Comparison of ENCODE assay signal across 1 cellular context in genomic region chr11:70742553-70743291, GRCh38.
TF ChIP-seq lines count a peak whose summit lies in the region.

No MANE protein-coding gene starts in this region.

TF ChIP-seq in K562, 482 proteins besides CTCF, POLR2A, EP300 and RAD21 (continued from another document and continues in another):
- peak; percentile 40 to 73 for TF ChIP-seq E2F6 (IDR thresholded peaks at IDR 0.05; ENCODE audit: borderline replicate concordance in 1 of 2, extremely low read depth in 1 of 2, insufficient read depth in 1 of 2, insufficient read length in 1 of 2, low read depth in 1 of 2, low read length in 1 of 2, poor library complexity in 1 of 2, severe bottlenecking in 1 of 2)
- no peak for TF ChIP-seq ADNP (tag; IDR thresholded peaks at IDR 0.05)
- TF ChIP-seq ZEB2 (IDR thresholded peaks at IDR 0.05), result peak; percentile 75; the same call in 1 of the 2 replicates
- no peak for TF ChIP-seq CREB3 (tag; conservative IDR thresholded peaks at IDR 0.05; ENCODE audit: low read depth)
- TF ChIP-seq MXI1 (IDR thresholded peaks at IDR 0.05; ENCODE audit: low read depth, low read length), result 0 out of 2 replicates have a peak, but pooled peaks have one; percentile 49
- no peak for TF ChIP-seq ZNF512 (tag; IDR thresholded peaks at IDR 0.05)
- TF ChIP-seq DLX4 (CRISPR knock-in tag; IDR thresholded peaks at IDR 0.05), result no peak
- TF ChIP-seq TEAD4 (IDR thresholded peaks at IDR 0.05; ENCODE audit: low read length), result peak; percentile 90
- no peak for TF ChIP-seq TEAD4 (CRISPR knock-in tag; IDR thresholded peaks at IDR 0.05; ENCODE audit: borderline replicate concordance)
- TF ChIP-seq NCOR1 (IDR thresholded peaks at IDR 0.05), result peak; percentile 86
- TF ChIP-seq RCOR1 (IDR thresholded peaks at IDR 0.05; ENCODE audit: borderline replicate concordance in 1 of 2, low read depth in 2 of 2, low read length in 2 of 2), result peak in 1 of 2 experiments; percentile 68; a peak in 3 of 4 replicates
- TF ChIP-seq NRF1 (conservative IDR thresholded peaks at IDR 0.05 in 1 of 2, IDR thresholded peaks at IDR 0.05 in 1 of 2), result peak; percentile 74 to 77
- no peak for TF ChIP-seq GABPA (tag; conservative IDR thresholded peaks at IDR 0.05; ENCODE audit: low read depth)
- peak; percentile 81 for TF ChIP-seq MYC (IDR thresholded peaks at IDR 0.05; ENCODE audit: low read depth, low read length)
- TF ChIP-seq MYC (CRISPR knock-in tag; IDR thresholded peaks at IDR 0.05; ENCODE audit: borderline replicate concordance, low read depth), result no peak
- TF ChIP-seq THAP12 (CRISPR knock-in tag; IDR thresholded peaks at IDR 0.05), result no peak
- TF ChIP-seq NKRF (IDR thresholded peaks at IDR 0.05; ENCODE audit: borderline replicate concordance), result no peak
- TF ChIP-seq ZC3H4 (CRISPR knock-in tag; IDR thresholded peaks at IDR 0.05; ENCODE audit: borderline replicate concordance), result no peak
- peak in 1 of 2 experiments; percentile 67; a peak in 2 of 4 replicates for TF ChIP-seq MNT (conservative IDR thresholded peaks at IDR 0.05)
- TF ChIP-seq PML (IDR thresholded peaks at IDR 0.05; ENCODE audit: low read length), result peak; percentile 71
- peak; percentile 90 for TF ChIP-seq TCF3 (CRISPR knock-in tag; IDR thresholded peaks at IDR 0.05)
- peak; percentile 91 for TF ChIP-seq L3MBTL2 (IDR thresholded peaks at IDR 0.05)
- 0 out of 2 replicates have a peak, but pooled peaks have one; percentile 4 for TF ChIP-seq NFE2 (IDR thresholded peaks at IDR 0.05; ENCODE audit: low read depth)
- TF ChIP-seq TCFL5 (CRISPR knock-in tag; conservative IDR thresholded peaks at IDR 0.05), result no peak
- TF ChIP-seq AFF1 (IDR thresholded peaks at IDR 0.05; ENCODE audit: low read depth in 1 of 2, partially characterized antibody in 2 of 2), result no peak
- TF ChIP-seq FOXM1 (IDR thresholded peaks at IDR 0.05; ENCODE audit: low read depth), result peak; percentile 69
- no peak for TF ChIP-seq FOXM1 (CRISPR knock-in tag; IDR thresholded peaks at IDR 0.05; ENCODE audit: low read depth)
- peak; percentile 71 for TF ChIP-seq EGR1 (conservative IDR thresholded peaks at IDR 0.05)
- peak; percentile 58 to 59; a peak in 2 of 4 replicates for TF ChIP-seq TRIM24 (IDR thresholded peaks at IDR 0.05)
- TF ChIP-seq SRSF9 (IDR thresholded peaks at IDR 0.05; ENCODE audit: borderline replicate concordance, low read depth, low read length), result no peak
- TF ChIP-seq ARID3A (IDR thresholded peaks at IDR 0.05; ENCODE audit: borderline replicate concordance, low read depth, low read length), result no peak
- TF ChIP-seq PBX2 (CRISPR knock-in tag; IDR thresholded peaks at IDR 0.05; ENCODE audit: low read depth), result no peak
- peak; percentile 49; the same call in 1 of the 2 replicates for TF ChIP-seq PBX2 (tag; conservative IDR thresholded peaks at IDR 0.05; ENCODE audit: low read depth)
- TF ChIP-seq TOE1 (IDR thresholded peaks at IDR 0.05; ENCODE audit: borderline replicate concordance), result no peak
- no peak for TF ChIP-seq TOE1 (CRISPR knock-in tag; IDR thresholded peaks at IDR 0.05; ENCODE audit: borderline replicate concordance, low read depth)
- 0 out of 2 replicates have a peak, but pooled peaks have one; percentile 44 for TF ChIP-seq SPI1 (IDR thresholded peaks at IDR 0.05; ENCODE audit: borderline replicate concordance, low read depth, low read length)
- TF ChIP-seq TAF1 (IDR thresholded peaks at IDR 0.05; ENCODE audit: control insufficient read depth, extremely low read depth, insufficient read depth, low read length, severe bottlenecking), result no peak
- peak; percentile 89 for TF ChIP-seq DPF2 (IDR thresholded peaks at IDR 0.05)
- peak; percentile 26; the same call in 1 of the 2 replicates for TF ChIP-seq ZNF316 (IDR thresholded peaks at IDR 0.05)
- TF ChIP-seq TBL1XR1 (IDR thresholded peaks at IDR 0.05; ENCODE audit: low read length in 2 of 2), result peak in 1 of 2 experiments; percentile 31; a peak in 1 of 4 replicates
- TF ChIP-seq DACH1 (IDR thresholded peaks at IDR 0.05; ENCODE audit: partially characterized antibody), result no peak
- peak in 1 of 2 experiments; percentile 61; a peak in 1 of 3 replicates for TF ChIP-seq CBX3 (IDR thresholded peaks at IDR 0.05; ENCODE audit: borderline replicate concordance in 1 of 2, low read length in 2 of 2)
- no peak for TF ChIP-seq HIVEP1 (CRISPR knock-in tag; IDR thresholded peaks at IDR 0.05)
- no peak for TF ChIP-seq TSC22D4 (tag; IDR thresholded peaks at IDR 0.05)
